8 cellular contexts compared by ENCODE assay signal in genomic region chr11:833114-833791, GRCh38. TPM values are rescaled to one million over a fixed set of nuclear protein-coding genes. Genes with fewer than 3 reads are reported as not detected.
DNase-seq lines count a peak whose midpoint lies in the region; ATAC-seq and TF ChIP-seq lines count a peak whose summit lies in the region.

No MANE protein-coding gene starts in this region.

- H3K27me3 ChIP-seq in osteoblast (ENCODE audit: insufficient read depth, low read length): no peaks in the 10 kb centered on the region

- no peak for TF ChIP-seq CTCF in GM12865 (IDR thresholded peaks at IDR 0.05; ENCODE audit: insufficient read depth, low read depth, low read length, missing control alignments)
- TF ChIP-seq CTCF in foreskin fibroblast (IDR thresholded peaks at IDR 0.05; ENCODE audit: low read depth, low read length): no peak
- TF ChIP-seq CTCF in osteoblast (IDR thresholded peaks at IDR 0.05; ENCODE audit: extremely low read depth, low read depth, low read length): no peak

- H3K4me2 ChIP-seq in osteoblast (ENCODE audit: insufficient read depth, low read length): peak overlapping the region; percentile 92

- no peaks in the 10 kb centered on the region for H3K9me3 ChIP-seq in osteoblast (ENCODE audit: low read depth, low read length)

- H3K4me1 Mint-ChIP-seq in activated T-cell treated with anti-CD3 and anti-CD28 coated beads, Interleukin-2, amount 50 U/mL, for 4 hours (ENCODE audit: low read depth): peaks cover 23% of the 10 kb centered on the region

- peak overlapping the region; percentile 62 for H3K4me3 Mint-ChIP-seq in activated T-cell treated with anti-CD3 and anti-CD28 coated beads, Interleukin-2, amount 50 U/mL, for 4 hours

- H3K36me3 ChIP-seq in osteoblast (ENCODE audit: insufficient read depth, low read length): peaks cover 20% of the 10 kb centered on the region

- peaks cover 34% of the 10 kb centered on the region for H3K27me3 Mint-ChIP-seq in activated T-cell treated with anti-CD3 and anti-CD28 coated beads, Interleukin-2, amount 50 U/mL, for 4 hours (ENCODE audit: low read depth)

- DNase-seq in GM12865 (ENCODE audit: low read depth): no peak
- no peak for DNase-seq in activated T-cell treated with anti-CD3 and anti-CD28 coated beads, Interleukin-2, amount 50 U/mL, for 4 hours
- DNase-seq in foreskin fibroblast: peak in 1 of 2 donors; percentile 79
- peak; percentile 96 for DNase-seq in osteoblast (ENCODE audit: insufficient read length, low spot score, missing footprints)
- no peak for DNase-seq in COLO829 (ENCODE audit: low spot score)
- no peak for DNase-seq in H4 (ENCODE audit: low spot score)

- peaks cover 50% of the 10 kb centered on the region for H3K4me1 ChIP-seq in osteoblast (ENCODE audit: insufficient read depth, low read length)

- H3K4me3 ChIP-seq in GM12865 (ENCODE audit: low read depth, low read length): peak overlapping the region; percentile 61
- H3K4me3 ChIP-seq in foreskin fibroblast (ENCODE audit: low read depth in 1 of 2, low read length in 2 of 2): peak overlapping the region; percentile 77 to 83
- H3K4me3 ChIP-seq in osteoblast (ENCODE audit: insufficient read depth, low read length): peak overlapping the region; percentile 87

- no peak overlapping the region for H2AFZ ChIP-seq in osteoblast (ENCODE audit: low read length)

- H3K79me2 ChIP-seq in osteoblast (ENCODE audit: insufficient read depth, low read length): peaks cover 40% of the 10 kb centered on the region

- H3K9me3 Mint-ChIP-seq in activated T-cell treated with anti-CD3 and anti-CD28 coated beads, Interleukin-2, amount 50 U/mL, for 4 hours: no peaks in the 10 kb centered on the region

- H3K36me3 Mint-ChIP-seq in activated T-cell treated with anti-CD3 and anti-CD28 coated beads, Interleukin-2, amount 50 U/mL, for 4 hours (ENCODE audit: insufficient read depth): no peaks in the 10 kb centered on the region

- H4K20me1 ChIP-seq in osteoblast (ENCODE audit: insufficient read depth, low read length): peaks cover 38% of the 10 kb centered on the region

- ATAC-seq in HG03439 (IDR thresholded peaks at IDR 0.05; ENCODE audit: unreplicated experiment): peak; percentile 6
- ATAC-seq in activated T-cell treated with anti-CD3 and anti-CD28 coated beads, Interleukin-2, amount 50 U/mL, for 4 hours: peak; percentile 32 to 34
- no peak for ATAC-seq in HG03520 (IDR thresholded peaks at IDR 0.05; ENCODE audit: unreplicated experiment)

- peak overlapping the region; percentile 92 for H3K27ac ChIP-seq in osteoblast (ENCODE audit: low read depth, low read length)

RNA-seq across cellular contexts. Expression of gene CD151, which starts 0.5 kb away (rescaled TPM):
- total RNA-seq in activated T-cell treated with anti-CD3 and anti-CD28 coated beads, Interleukin-2, amount 50 U/mL, for 4 hours: 10 to 100 TPM; 33.5 to 39.2 (median 35.6) TPM
- 366 and 416 TPM in 2 replicates for total RNA-seq in osteoblast
- 825 and 1,008 TPM in 2 replicates for total RNA-seq in H4 (2014; rRNA removed; shearing (Covaris generic))

RNA-seq across cellular contexts. Expression of gene CRACR2B, which starts 5.5 kb away (rescaled TPM):
- under 1 TPM; 0.18 to 0.30 (median 0.28) TPM for total RNA-seq in activated T-cell treated with anti-CD3 and anti-CD28 coated beads, Interleukin-2, amount 50 U/mL, for 4 hours
- 0.59 and 0.72 TPM in 2 replicates for total RNA-seq in osteoblast
- total RNA-seq in H4 (2014; rRNA removed; shearing (Covaris generic)): not detected in 2 replicates

RNA-seq across cellular contexts. Expression of gene POLR2L, which starts 9.1 kb away (rescaled TPM):
- 100 to 1,000 TPM; 167 to 183 (median 174) TPM for total RNA-seq in activated T-cell treated with anti-CD3 and anti-CD28 coated beads, Interleukin-2, amount 50 U/mL, for 4 hours
- total RNA-seq in osteoblast: 47.4 and 60.8 TPM in 2 replicates
- total RNA-seq in H4 (2014; rRNA removed; shearing (Covaris generic)): 199 and 210 TPM in 2 replicates

RNA-seq across cellular contexts. Expression of gene TSPAN4, which starts 9.4 kb away (rescaled TPM):
- 1 to 10 TPM; 4.6 to 6.0 (median 5.7) TPM for total RNA-seq in activated T-cell treated with anti-CD3 and anti-CD28 coated beads, Interleukin-2, amount 50 U/mL, for 4 hours
- total RNA-seq in osteoblast: 168 and 186 TPM in 2 replicates
- 117 and 131 TPM in 2 replicates for total RNA-seq in H4 (2014; rRNA removed; shearing (Covaris generic))

RNA-seq across cellular contexts. Expression of gene PNPLA2, which starts 14.5 kb away (rescaled TPM):
- total RNA-seq in activated T-cell treated with anti-CD3 and anti-CD28 coated beads, Interleukin-2, amount 50 U/mL, for 4 hours: 10 to 100 TPM; 55.5 to 62.4 (median 60.2) TPM
- 32.1 and 32.6 TPM in 2 replicates for total RNA-seq in osteoblast
- 13.4 and 22.8 TPM in 2 replicates for total RNA-seq in H4 (2014; rRNA removed; shearing (Covaris generic))
